8 cellular contexts compared by ENCODE assay signal in the genomic region with DNA sequence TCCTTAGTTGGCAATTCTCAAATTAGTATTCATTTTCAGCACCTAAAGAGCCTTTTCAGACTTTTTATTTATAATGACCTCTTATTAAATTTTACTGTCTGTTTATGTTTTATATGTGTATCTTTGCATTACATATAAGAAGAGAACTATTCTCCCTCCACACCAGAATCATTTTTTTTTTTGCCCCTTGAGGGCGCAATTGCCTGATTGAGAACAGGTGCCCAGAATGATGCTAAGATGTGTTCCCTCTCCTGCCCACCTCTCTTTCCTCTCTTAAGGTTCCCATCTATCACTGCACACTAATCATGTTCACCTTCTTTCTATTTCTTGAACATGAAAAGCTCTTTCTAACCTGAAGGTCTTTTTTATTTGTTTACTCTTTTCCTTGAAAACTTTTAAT. TPM values are rescaled to one million over a fixed set of nuclear protein-coding genes. Genes with fewer than 3 reads are reported as not detected.
A peak's percentile ranks its signal among the peaks of the same experiment; 100 is the strongest.
DNase-seq lines count a peak whose midpoint lies in the region; ATAC-seq, FAIRE-seq and TF ChIP-seq lines count a peak whose summit lies in the region.

No MANE protein-coding gene starts in this region.

- H3K27me3 Mint-ChIP-seq in activated T-helper 1 cell treated with anti-CD3 and anti-CD28 coated beads, Interleukin-12 subunit alpha, Interleukin-12 subunit beta, Interleukin-2, Interleukin-4 antibody, amounts not matched to agents 30 ng/mL and 10 ng/mL and 1 ng/mL, durations not matched to agents 14 hours and 24 hours and 36 hours (ENCODE audit: insufficient read depth) = no peaks in the 10 kb centered on the region

- H3K4me1 ChIP-seq in OCI-LY3 (ENCODE audit: low read length) (peaks cover 14% of the 10 kb centered on the region), small intestine (ENCODE audit: control insufficient read depth in 2 of 2, insufficient read depth in 1 of 2, low read depth in 1 of 2, low read length in 1 of 2) (no peaks in the 10 kb centered on the region)

- TF ChIP-seq CTCF in GM12875 (IDR thresholded peaks at IDR 0.05; ENCODE audit: borderline replicate concordance, insufficient read depth, low read depth, low read length) (peak; percentile 21; the same call in 1 of the 2 replicates), OCI-LY3 (IDR thresholded peaks at IDR 0.05; ENCODE audit: low read depth, low read length) (peak; percentile 88)

- no peaks in the 10 kb centered on the region for H3K9me3 Mint-ChIP-seq in activated T-helper 1 cell treated with anti-CD3 and anti-CD28 coated beads, Interleukin-12 subunit alpha, Interleukin-12 subunit beta, Interleukin-2, Interleukin-4 antibody, amounts not matched to agents 30 ng/mL and 10 ng/mL and 1 ng/mL, durations not matched to agents 14 hours and 24 hours and 36 hours

- H3K79me2 ChIP-seq in OCI-LY3 (ENCODE audit: low read length) = no peaks in the 10 kb centered on the region

- H3K4me1 Mint-ChIP-seq in activated T-helper 1 cell treated with anti-CD3 and anti-CD28 coated beads, Interleukin-12 subunit alpha, Interleukin-12 subunit beta, Interleukin-2, Interleukin-4 antibody, amounts not matched to agents 30 ng/mL and 10 ng/mL and 1 ng/mL, durations not matched to agents 14 hours and 24 hours and 36 hours (ENCODE audit: low read depth) = no peaks in the 10 kb centered on the region

- no peak for FAIRE-seq in small intestine (lab: Jason Lieb, UNC)

- H3K36me3 ChIP-seq in OCI-LY3 (replicated peaks; ENCODE audit: low read depth, low read length) (peaks cover 13% of the 10 kb centered on the region), small intestine (ENCODE audit: control insufficient read depth in 2 of 2, insufficient read depth in 2 of 2, low read length in 2 of 2) (no peaks in the 10 kb centered on the region)

- no peaks in the 10 kb centered on the region for H3K36me3 Mint-ChIP-seq in activated T-helper 1 cell treated with anti-CD3 and anti-CD28 coated beads, Interleukin-12 subunit alpha, Interleukin-12 subunit beta, Interleukin-2, Interleukin-4 antibody, amounts not matched to agents 30 ng/mL and 10 ng/mL and 1 ng/mL, durations not matched to agents 14 hours and 24 hours and 36 hours (ENCODE audit: low read depth)

- H3K27ac Mint-ChIP-seq in activated T-helper 1 cell treated with anti-CD3 and anti-CD28 coated beads, Interleukin-12 subunit alpha, Interleukin-12 subunit beta, Interleukin-2, Interleukin-4 antibody, amounts not matched to agents 30 ng/mL and 10 ng/mL and 1 ng/mL, durations not matched to agents 14 hours and 24 hours and 36 hours = no peak overlapping the region

- H4K20me1 ChIP-seq in OCI-LY3 (ENCODE audit: insufficient read depth, low read length) = no peaks in the 10 kb centered on the region

- H3K4me3 ChIP-seq in GM12875 (ENCODE audit: low read depth, low read length) (no peak overlapping the region), OCI-LY3 (ENCODE audit: low read length) (no peak overlapping the region), small intestine (ENCODE audit: low read depth in 1 of 2, low read length in 2 of 2) (no peak overlapping the region)

- 24 to 50% (median 45%) methylated on average over 1 of the region's 1 CpG for WGBS in small intestine, 3 donors

- intact Hi-C loops in activated T-helper 1 cell treated with anti-CD3 and anti-CD28 coated beads, Interleukin-12 subunit alpha, Interleukin-12 subunit beta, Interleukin-2, Interleukin-4 antibody, amounts not matched to agents 30 ng/mL and 10 ng/mL and 1 ng/mL, durations not matched to agents 14 hours and 24 hours and 36 hours (cut with micrococcal nuclease) = no loop called here

- no peak overlapping the region for H3K27ac ChIP-seq in OCI-LY3 (ENCODE audit: low read length)
- H3K27ac ChIP-seq in small intestine (ENCODE audit: low read depth in 1 of 2, low read length in 1 of 2) = no peak overlapping the region

- no peak overlapping the region for H3K4me2 ChIP-seq in OCI-LY3 (ENCODE audit: low read length)

- no peaks in the 10 kb centered on the region for H3K9me3 ChIP-seq in OCI-LY3 (ENCODE audit: insufficient read depth, low read length)
- H3K9me3 ChIP-seq in small intestine (ENCODE audit: control insufficient read depth, low read depth) = no peaks in the 10 kb centered on the region

- peak overlapping the region; percentile 1 for H3K9ac ChIP-seq in OCI-LY3 (ENCODE audit: low read length)

- no peak overlapping the region for H3K4me3 Mint-ChIP-seq in activated T-helper 1 cell treated with anti-CD3 and anti-CD28 coated beads, Interleukin-12 subunit alpha, Interleukin-12 subunit beta, Interleukin-2, Interleukin-4 antibody, amounts not matched to agents 30 ng/mL and 10 ng/mL and 1 ng/mL, durations not matched to agents 14 hours and 24 hours and 36 hours

- no peaks in the 10 kb centered on the region for H3K27me3 ChIP-seq in OCI-LY3 (ENCODE audit: low read depth, low read length)
- H3K27me3 ChIP-seq in small intestine (ENCODE audit: control insufficient read depth in 2 of 2, insufficient read depth in 2 of 2, low read length in 2 of 2) = no peaks in the 10 kb centered on the region

- H2AFZ ChIP-seq in OCI-LY3 (ENCODE audit: low read depth, low read length) = peak overlapping the region; percentile 57; the same call in 1 of the 2 replicates

- ATAC-seq in HG02623 (IDR thresholded peaks at IDR 0.05; ENCODE audit: unreplicated experiment) = peak; percentile 54

- DNase-seq in left kidney (ENCODE audit: low read depth, low spot score) = peak; percentile 59
- DNase-seq in cerebellar nuclear complex (lab: John Stamatoyannopoulos, UW) = no peak
- no peak for DNase-seq in activated T-helper 1 cell treated with anti-CD3 and anti-CD28 coated beads, Interleukin-12 subunit alpha, Interleukin-12 subunit beta, Interleukin-2, Interleukin-4 antibody, amounts not matched to agents 30 ng/mL and 10 ng/mL and 1 ng/mL, durations not matched to agents 14 hours and 24 hours and 36 hours (ENCODE audit: low spot score)
- no peak for DNase-seq in small intestine
- no peak for DNase-seq in GF-D8 (lab: John Stamatoyannopoulos, UW)

RNA-seq across cellular contexts. Expression of a gene that starts 44.2 kb away (rescaled TPM):
- total RNA-seq in activated T-helper 1 cell treated with anti-CD3 and anti-CD28 coated beads, Interleukin-12 subunit alpha, Interleukin-12 subunit beta, Interleukin-2, Interleukin-4 antibody, amounts not matched to agents 30 ng/mL and 10 ng/mL and 1 ng/mL, durations not matched to agents 14 hours and 24 hours and 36 hours = not detected in 2 replicates
- not detected for polyA plus RNA-seq in small intestine

RNA-seq across cellular contexts. Expression of a gene that starts 44.9 kb away (rescaled TPM):
- total RNA-seq in activated T-helper 1 cell treated with anti-CD3 and anti-CD28 coated beads, Interleukin-12 subunit alpha, Interleukin-12 subunit beta, Interleukin-2, Interleukin-4 antibody, amounts not matched to agents 30 ng/mL and 10 ng/mL and 1 ng/mL, durations not matched to agents 14 hours and 24 hours and 36 hours = not detected in 2 replicates
- polyA plus RNA-seq in small intestine = under 1 TPM in 1 of 3 donors, not detected in 2; 0.04 TPM
